Comparison of ENCODE assay signal across 20 cellular contexts in the genomic region with DNA sequence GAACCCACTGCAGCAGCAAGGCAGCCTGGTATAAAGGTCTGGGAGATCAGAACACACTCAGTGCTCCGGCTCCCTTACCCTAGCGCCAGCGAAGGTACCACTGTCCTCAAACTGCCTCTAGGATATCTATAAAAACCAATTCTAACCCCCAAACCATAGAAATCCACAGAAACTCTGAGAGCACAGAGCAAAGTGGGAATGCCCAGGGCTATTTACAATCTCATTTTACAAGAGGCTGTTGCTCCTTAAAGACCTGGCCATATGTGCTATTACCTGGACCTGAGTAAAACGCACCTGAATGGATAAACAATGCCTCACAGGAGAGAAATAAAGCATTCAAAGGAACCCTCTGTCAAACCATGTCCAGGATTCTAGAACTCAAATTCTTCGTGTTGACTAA. TPM values are rescaled to one million over a fixed set of nuclear protein-coding genes. Genes with fewer than 3 reads are reported as not detected.
DNase-seq lines count a peak whose midpoint lies in the region; ATAC-seq and TF ChIP-seq lines count a peak whose summit lies in the region.
"Had no signal": no experiment of that assay in that cellular context is flagged by ENCODE, and none has a peak within 500 bp of the region (broad histone marks: within the 10 kb centered on the region; RNA-seq: fewer than 3 reads in every experiment).

No MANE protein-coding gene starts in this region.

- H3K27me3 ChIP-seq in PC-3 (ENCODE audit: low read length) = no peaks in the 10 kb centered on the region
- H3K27me3 ChIP-seq: testis had no signal

- H3K27me3 Mint-ChIP-seq in natural killer cell (ENCODE audit: low read depth in 2 of 2) = no peaks in the 10 kb centered on the region
- H3K27me3 Mint-ChIP-seq: activated CD8-positive, alpha-beta T cell treated with anti-CD3 and anti-CD28 coated beads for 36 hours; naive thymus-derived CD4-positive, alpha-beta T cell; stimulated activated memory B cell treated with anti-CD40 and anti-IgM and Interleukin-4, amounts not matched to agents 10 μg/mL and 1 μg/mL and 100 μg/mL, for 72 hours had no signal

- CTCF ChIA-PET in PC-3 (lab: Charles Lee) = no interaction called here
- CTCF ChIA-PET in RWPE1 (lab: Yijun Ruan, JAX) = no interaction called here

- H3K27ac Mint-ChIP-seq in natural killer cell = peak overlapping the region; percentile 92 to 93
- H3K27ac Mint-ChIP-seq: stimulated activated memory B cell treated with anti-CD40 and anti-IgM and Interleukin-4, amounts not matched to agents 10 μg/mL and 1 μg/mL and 100 μg/mL, for 72 hours had no signal

- peak overlapping the region; percentile 5; the same call in 1 of the 2 replicates for H3K9ac ChIP-seq in PC-3 (ENCODE audit: low read length)
- H3K9ac ChIP-seq: KMS-11 had no signal

- peak overlapping the region; percentile 95 for H3K4me2 ChIP-seq in PC-3 (ENCODE audit: low read length)
- H3K4me2 ChIP-seq: KMS-11 had no signal

- TF ChIP-seq CTCF in PC-3 (conservative IDR thresholded peaks at IDR 0.05; ENCODE audit: low read depth, low read length) (no peak), natural killer cell (IDR thresholded peaks at IDR 0.05) (no peak), RWPE1 (conservative IDR thresholded peaks at IDR 0.05; ENCODE audit: low read depth) (no peak)

- H3K4me1 Mint-ChIP-seq in natural killer cell = peaks cover 36 to 44% of the 10 kb centered on the region in 2 donors

- intact Hi-C loops in PC-3 (cut with micrococcal nuclease) = no loop called here
- intact Hi-C loops in natural killer cell (cut with micrococcal nuclease) = no loop called here

- H3K4me3 Mint-ChIP-seq in natural killer cell = peak overlapping the region; percentile 95
- H3K4me3 Mint-ChIP-seq: stimulated activated memory B cell treated with anti-CD40 and anti-IgM and Interleukin-4, amounts not matched to agents 10 μg/mL and 1 μg/mL and 100 μg/mL, for 72 hours had no signal

- ATAC-seq in PC-3 (no peak), natural killer cell (no peak), GM18867 (IDR thresholded peaks at IDR 0.05; ENCODE audit: unreplicated experiment) (no peak)
- ATAC-seq: activated CD8-positive, alpha-beta T cell treated with anti-CD3 and anti-CD28 coated beads for 36 hours; naive thymus-derived CD4-positive, alpha-beta T cell; stimulated activated memory B cell treated with anti-CD40 and anti-IgM and Interleukin-4, amounts not matched to agents 10 μg/mL and 1 μg/mL and 100 μg/mL, for 72 hours had no signal

- DNase-seq in NCI-H345 (lab: John Stamatoyannopoulos, UW) (peak; percentile 6), NCI-H345 treated with DMSO at 0.1 percent for 48 hours (lab: John Stamatoyannopoulos, UW; ENCODE audit: unreplicated experiment) (no peak), COLO668 (lab: John Stamatoyannopoulos, UW; ENCODE audit: unreplicated experiment) (peak; percentile 11), PC-3 (peak; percentile 69), natural killer cell (no peak), C1 segment of cervical spinal cord (lab: John Stamatoyannopoulos, UW) (no peak), RWPE1 (ENCODE audit: low spot score) (no peak)
- DNase-seq: activated CD8-positive, alpha-beta T cell treated with anti-CD3 and anti-CD28 coated beads for 36 hours; activated T-cell treated with anti-CD3 and anti-CD28 coated beads, Interleukin-2, amount 50 U/mL, for 48 hours; cortex of kidney; DND-41; mesendoderm; naive thymus-derived CD4-positive, alpha-beta T cell; NCI-H2029; testis; WERI-Rb-1 had no signal

- no peaks in the 10 kb centered on the region for H3K9me3 Mint-ChIP-seq in natural killer cell
- H3K9me3 Mint-ChIP-seq: activated CD8-positive, alpha-beta T cell treated with anti-CD3 and anti-CD28 coated beads for 36 hours; naive thymus-derived CD4-positive, alpha-beta T cell; stimulated activated memory B cell treated with anti-CD40 and anti-IgM and Interleukin-4, amounts not matched to agents 10 μg/mL and 1 μg/mL and 100 μg/mL, for 72 hours; T-helper 1 cell treated with Interleukin-12 subunit alpha and Interleukin-12 subunit beta and Interleukin-4 antibody, amounts not matched to agents 30 μg/mL and 1 μg/mL, for 36 hours had no signal

- H2AFZ ChIP-seq in PC-3 (ENCODE audit: low read length) = no peak overlapping the region

- BruUV-seq in PC-3 (replicated peaks; lab: Mats Ljungman, UMichigan) = no TSS peak

- no peaks in the 10 kb centered on the region for H3K9me2 ChIP-seq in PC-3 (replicated peaks; ENCODE audit: low read length)

- H3K4me3 ChIP-seq in PC-3 (ENCODE audit: low read length) = peak overlapping the region; percentile 98
- H3K4me3 ChIP-seq: testis had no signal

- no peaks in the 10 kb centered on the region for H3K36me3 ChIP-seq in PC-3 (ENCODE audit: low read depth, low read length)

- 0 out of 2 replicates have a peak, but pooled peaks cover 8% of the 10 kb centered on the region for H4K20me1 ChIP-seq in PC-3 (ENCODE audit: low read length)

- POLR2A ChIA-PET in PC-3 (lab: Charles Lee; ENCODE audit: unreplicated experiment) = no interaction called here
- POLR2A ChIA-PET in RWPE1 (lab: Yijun Ruan, JAX; ENCODE audit: low non-redundant PET) = no interaction called here

- peaks cover 86% of the 10 kb centered on the region for H3K79me2 ChIP-seq in PC-3 (ENCODE audit: low read length)

- no peaks in the 10 kb centered on the region for H3K9me3 ChIP-seq in PC-3 (ENCODE audit: low read length)
- H3K9me3 ChIP-seq: testis had no signal

- H3K4me1 ChIP-seq in PC-3 (ENCODE audit: insufficient read depth, low read length) = peaks cover 35% of the 10 kb centered on the region
- H3K4me1 ChIP-seq: testis had no signal

- no peaks in the 10 kb centered on the region for H3F3A ChIP-seq in PC-3 (ENCODE audit: low read length, unreplicated experiment)

- no peaks in the 10 kb centered on the region for H3K36me3 Mint-ChIP-seq in natural killer cell

- H3K27ac ChIP-seq in PC-3 (ENCODE audit: low read length) (peak overlapping the region; percentile 53), RWPE1 (no peak overlapping the region)
- H3K27ac ChIP-seq: KMS-11, testis had no signal

RNA-seq across cellular contexts. Expression of a gene that starts 4.3 kb away (rescaled TPM):
- total RNA-seq in PC-3 (2014; rRNA removed) = 17.9 and 20.8 TPM in 2 replicates
- 10 to 100 TPM; 53.3 to 79.3 (median 66.6) TPM for total RNA-seq in natural killer cell

Comparison
In these comparisons a context has a peak if more than half of its experiments do, and no peak if none do; other contexts are left out.
1. DNase-seq: peak in NCI-H345 (single experiment), COLO668 (single experiment) and PC-3 (single experiment); none in NCI-H345 treated with DMSO at 0.1 percent for 48 hours (single experiment), natural killer cell (single experiment), C1 segment of cervical spinal cord (0 of 14) and RWPE1 (single experiment).